ENCODE assay signal across 22 cellular contexts in genomic region chr10:122299423-122300075, GRCh38. TPM values are rescaled to one million over a fixed set of nuclear protein-coding genes. Genes with fewer than 3 reads are reported as not detected.
DNase-seq lines count a peak whose midpoint lies in the region; ATAC-seq, FAIRE-seq and TF ChIP-seq lines count a peak whose summit lies in the region.
"Had no signal": no experiment of that assay in that cellular context is flagged by ENCODE, and none has a peak within 500 bp of the region (broad histone marks: within the 10 kb centered on the region; RNA-seq: fewer than 3 reads in every experiment).

No MANE protein-coding gene starts in this region.

- peak overlapping the region; percentile 77 for H3K4me3 ChIP-seq in OCI-LY3 (ENCODE audit: low read length)
- H3K4me3 ChIP-seq in astrocyte (ENCODE audit: insufficient read depth, low read depth, low read length): no peak overlapping the region
- H3K4me3 ChIP-seq: left lung, prostate gland, upper lobe of right lung had no signal

- H3K4me1 Mint-ChIP-seq in astrocyte (ENCODE audit: low read depth, unreplicated experiment): peaks cover 6% of the 10 kb centered on the region
- H3K4me1 Mint-ChIP-seq in stimulated activated effector memory CD8-positive, alpha-beta T cell treated with anti-CD3 and anti-CD28 coated beads, Interleukin-12 subunit alpha, Interleukin-12 subunit beta, amount 100 ng/mL, for 72 hours: peaks cover 19% of the 10 kb centered on the region
- H3K4me1 Mint-ChIP-seq: brain, mesothelial cell of epicardium had no signal

- no peak for DNase-seq in astrocyte (ENCODE audit: low read depth)
- DNase-seq in islet precursor cell: peak; percentile 17
- DNase-seq in stimulated activated effector memory CD8-positive, alpha-beta T cell treated with anti-CD3 and anti-CD28 coated beads, Interleukin-12 subunit alpha, Interleukin-12 subunit beta, amount 100 ng/mL, for 72 hours (ENCODE audit: low spot score in 2 of 2): no peak
- DNase-seq in stimulated activated naive CD4-positive, alpha-beta T cell treated with Interleukin-2 at 50 U/mL for 16 hours (lab: John Stamatoyannopoulos, UW): no peak
- no peak for DNase-seq in epidermal melanocyte (ENCODE audit: insufficient read length, low spot score)
- no peak for DNase-seq in SIG-M5 (lab: John Stamatoyannopoulos, UW)
- DNase-seq: activated gamma-delta T cell, cerebellar nuclear complex, left lung, NCI-H2107 had no signal

- no peak overlapping the region for H3K27ac Mint-ChIP-seq in astrocyte (ENCODE audit: unreplicated experiment)
- H3K27ac Mint-ChIP-seq in stimulated activated effector memory CD8-positive, alpha-beta T cell treated with anti-CD3 and anti-CD28 coated beads, Interleukin-12 subunit alpha, Interleukin-12 subunit beta, amount 100 ng/mL, for 72 hours: no peak overlapping the region
- H3K27ac Mint-ChIP-seq: activated T-cell treated with anti-CD3 and anti-CD28 coated beads, Interleukin-2, amount 50 U/mL, for 24 hours; mesothelial cell of epicardium had no signal

- no peak for FAIRE-seq in astrocyte (lab: Jason Lieb, UNC)

- H4K20me1 ChIP-seq in OCI-LY3 (ENCODE audit: insufficient read depth, low read length) (no peaks in the 10 kb centered on the region), astrocyte (ENCODE audit: insufficient read depth, low read length) (no peaks in the 10 kb centered on the region)

- peak overlapping the region; percentile 56 for H3K9ac ChIP-seq in OCI-LY3 (ENCODE audit: low read length)
- no peak overlapping the region for H3K9ac ChIP-seq in astrocyte (ENCODE audit: low read length)

- H3K27me3 ChIP-seq in OCI-LY3 (ENCODE audit: low read depth, low read length) (peaks cover 20% of the 10 kb centered on the region), astrocyte (ENCODE audit: insufficient read depth, low read length) (no peaks in the 10 kb centered on the region)
- H3K27me3 ChIP-seq: left lung, neutrophil, upper lobe of right lung had no signal

- H3K79me2 ChIP-seq in OCI-LY3 (ENCODE audit: low read length) (no peaks in the 10 kb centered on the region), astrocyte (ENCODE audit: insufficient read depth, low read length) (no peaks in the 10 kb centered on the region)

- no peaks in the 10 kb centered on the region for H3K36me3 ChIP-seq in OCI-LY3 (replicated peaks; ENCODE audit: low read depth, low read length)
- no peaks in the 10 kb centered on the region for H3K36me3 ChIP-seq in astrocyte (ENCODE audit: insufficient read depth, low read length)
- H3K36me3 ChIP-seq: left lung, neutrophil, prostate gland, upper lobe of right lung, WERI-Rb-1 had no signal

- H3K36me3 Mint-ChIP-seq in astrocyte (ENCODE audit: low read depth, unreplicated experiment): peaks cover 3% of the 10 kb centered on the region
- no peaks in the 10 kb centered on the region for H3K36me3 Mint-ChIP-seq in stimulated activated effector memory CD8-positive, alpha-beta T cell treated with anti-CD3 and anti-CD28 coated beads, Interleukin-12 subunit alpha, Interleukin-12 subunit beta, amount 100 ng/mL, for 72 hours
- H3K36me3 Mint-ChIP-seq: brain, mesothelial cell of epicardium, naive B cell had no signal

- no peak overlapping the region for H3K4me3 Mint-ChIP-seq in astrocyte (ENCODE audit: unreplicated experiment)
- peak overlapping the region; percentile 44 for H3K4me3 Mint-ChIP-seq in stimulated activated effector memory CD8-positive, alpha-beta T cell treated with anti-CD3 and anti-CD28 coated beads, Interleukin-12 subunit alpha, Interleukin-12 subunit beta, amount 100 ng/mL, for 72 hours
- H3K4me3 Mint-ChIP-seq: activated T-cell treated with anti-CD3 and anti-CD28 coated beads, Interleukin-2, amount 50 U/mL, for 24 hours had no signal

- peaks cover 19% of the 10 kb centered on the region for H3K27me3 Mint-ChIP-seq in astrocyte (ENCODE audit: low read depth, unreplicated experiment)

- H3K9me3 ChIP-seq in OCI-LY3 (ENCODE audit: insufficient read depth, low read length) (no peaks in the 10 kb centered on the region), astrocyte (ENCODE audit: insufficient read depth, low read depth, low read length) (no peaks in the 10 kb centered on the region)
- H3K9me3 ChIP-seq: left lung, neutrophil, prostate gland, upper lobe of right lung had no signal

- H3K27ac ChIP-seq in OCI-LY3 (ENCODE audit: low read length) (0 out of 2 replicates have a peak overlapping the region, but pooled peaks have one; percentile 17), astrocyte (ENCODE audit: low read depth, low read length) (no peak overlapping the region)
- H3K27ac ChIP-seq: C4-2B, left lung, neutrophil, prostate gland, upper lobe of right lung, WERI-Rb-1 had no signal

- no peak for ATAC-seq in stimulated activated effector memory CD8-positive, alpha-beta T cell treated with anti-CD3 and anti-CD28 coated beads, Interleukin-12 subunit alpha, Interleukin-12 subunit beta, amount 100 ng/mL, for 72 hours

- H3K4me2 ChIP-seq in OCI-LY3 (ENCODE audit: low read length): peak overlapping the region; percentile 89
- H3K4me2 ChIP-seq in astrocyte (ENCODE audit: low read length): peak overlapping the region; percentile 72

- TF ChIP-seq CTCF in OCI-LY3 (IDR thresholded peaks at IDR 0.05; ENCODE audit: low read depth, low read length): no peak
- TF ChIP-seq CTCF in astrocyte (IDR thresholded peaks at IDR 0.05; ENCODE audit: insufficient read depth, low read depth, low read length): no peak

- peaks cover 5% of the 10 kb centered on the region for H3K9me3 Mint-ChIP-seq in astrocyte (ENCODE audit: unreplicated experiment)
- no peaks in the 10 kb centered on the region for H3K9me3 Mint-ChIP-seq in stimulated activated effector memory CD8-positive, alpha-beta T cell treated with anti-CD3 and anti-CD28 coated beads, Interleukin-12 subunit alpha, Interleukin-12 subunit beta, amount 100 ng/mL, for 72 hours
- H3K9me3 Mint-ChIP-seq: activated T-cell treated with anti-CD3 and anti-CD28 coated beads, Interleukin-2, amount 50 U/mL, for 24 hours; mesothelial cell of epicardium had no signal

- no peak overlapping the region for H2AFZ ChIP-seq in OCI-LY3 (ENCODE audit: low read depth, low read length)
- no peak overlapping the region for H2AFZ ChIP-seq in astrocyte (ENCODE audit: low read depth, low read length)

- H3K4me1 ChIP-seq in OCI-LY3 (ENCODE audit: low read length) (peaks cover 53% of the 10 kb centered on the region), astrocyte (ENCODE audit: insufficient read depth, low read length) (peaks cover 13% of the 10 kb centered on the region)
- H3K4me1 ChIP-seq: prostate gland had no signal

RNA-seq across cellular contexts. Expression of gene BTBD16, which starts 28.5 kb away (rescaled TPM):
- total RNA-seq in astrocyte: 0.26 TPM in 1 of 2 replicates, not detected in the other
- total RNA-seq: activated CD8-positive, alpha-beta memory T cell treated with anti-CD3 and anti-CD28 coated beads for 36 hours; mesothelial cell of epicardium; SK-MEL-5 had no signal
